19 cellular contexts compared by ENCODE assay signal in the genomic region with DNA sequence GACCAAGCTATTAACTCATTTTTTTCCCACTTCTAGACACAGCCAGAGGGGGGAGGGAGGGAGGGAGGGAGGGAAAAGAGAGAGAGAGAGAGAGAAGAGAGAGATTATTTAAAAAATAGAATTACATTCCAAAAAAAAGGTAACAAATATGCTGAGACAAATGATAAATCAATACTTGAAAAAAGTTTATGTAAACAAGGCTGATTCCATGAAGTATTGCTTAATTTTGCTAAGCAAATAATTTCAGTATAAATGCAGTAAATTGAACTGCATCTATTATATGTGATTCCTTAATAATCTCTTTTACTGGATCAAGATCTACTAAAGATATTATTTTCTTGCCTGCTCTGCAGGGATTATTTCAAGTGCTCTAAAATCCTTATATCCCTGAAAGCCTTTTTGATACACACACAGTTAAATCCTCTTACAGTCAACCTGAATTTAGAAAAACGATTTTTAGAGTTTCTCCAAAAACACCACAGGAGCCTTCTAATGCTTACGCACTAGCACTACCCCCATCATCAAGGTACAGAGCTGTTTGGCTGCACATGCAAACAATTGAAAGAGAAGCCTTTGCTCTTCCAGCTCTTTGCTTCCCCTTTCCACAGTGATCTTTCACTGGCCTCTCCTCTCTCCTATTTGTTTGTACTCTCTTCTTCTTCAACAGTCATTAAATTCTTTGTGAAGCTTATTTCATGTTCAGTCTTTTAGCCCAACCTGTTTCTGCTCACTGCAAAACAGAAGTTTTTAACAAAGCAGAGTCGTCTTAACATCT.
"Had no signal": no experiment of that assay in that cellular context is flagged by ENCODE, and none has a peak within 500 bp of the region (broad histone marks: within the 10 kb centered on the region; RNA-seq: fewer than 3 reads in every experiment).

No MANE protein-coding gene starts in this region.

- DNase-seq: activated CD4-positive, alpha-beta memory T cell treated with anti-CD3 and anti-CD28 coated beads, Interleukin-2, amount 10 ng/mL, durations not matched to agents 7 days and 5 days; activated CD4-positive, alpha-beta T cell treated with anti-CD3 and anti-CD28 coated beads, Interleukin-2, amount 10 ng/mL, durations not matched to agents 24 days and 14 days; activated effector memory CD4-positive, alpha-beta T cell treated with anti-CD3 and anti-CD28 coated beads, Interleukin-2, amount 50 U/mL, for 16 hours; activated naive CD4-positive, alpha-beta T cell treated with anti-CD3 and anti-CD28 coated beads, Interleukin-2, amount 10 ng/mL, durations not matched to agents 7 days and 5 days; activated T-cell treated with anti-CD3 and anti-CD28 coated beads for 4 hours; cerebellar nuclear complex; heart right ventricle; kidney; naive B cell; stimulated activated CD4-positive, alpha-beta T cell treated with anti-CD3 and anti-CD28 coated beads, Interleukin-1b, Interleukin-23, amount 100 ng/mL, for 48 hours; stimulated activated naive CD8-positive, alpha-beta T cell treated with anti-CD3 and anti-CD28 coated beads, Interleukin-15, amount 100 ng/mL, for 72 hours; T-helper 17 cell; tibial artery had no signal

- H3K4me3 ChIP-seq: coronary artery, heart right ventricle, lung, right atrium auricular region, tibial artery had no signal

- H3K27me3 Mint-ChIP-seq: activated CD4-positive, alpha-beta memory T cell treated with anti-CD3 and anti-CD28 coated beads, Interleukin-2, amount 10 ng/mL, durations not matched to agents 7 days and 5 days; activated CD4-positive, alpha-beta T cell treated with anti-CD3 and anti-CD28 coated beads, Interleukin-2, amount 10 ng/mL, durations not matched to agents 24 days and 14 days; activated naive CD4-positive, alpha-beta T cell treated with anti-CD3 and anti-CD28 coated beads, Interleukin-2, amount 10 ng/mL, durations not matched to agents 7 days and 5 days; naive B cell; progenitor cell of endocrine pancreas; stimulated activated naive CD8-positive, alpha-beta T cell treated with anti-CD3 and anti-CD28 coated beads, Interleukin-15, amount 100 ng/mL, for 72 hours; T-helper 17 cell had no signal

- H3K36me3 Mint-ChIP-seq: activated naive CD4-positive, alpha-beta T cell treated with anti-CD3 and anti-CD28 coated beads, Interleukin-2, amount 10 ng/mL, durations not matched to agents 7 days and 5 days; naive B cell; stimulated activated effector memory CD8-positive, alpha-beta T cell treated with anti-CD3 and anti-CD28 coated beads, Interleukin-12 subunit alpha, Interleukin-12 subunit beta, amount 100 ng/mL, for 72 hours had no signal

- H3K4me3 Mint-ChIP-seq: activated CD4-positive, alpha-beta memory T cell treated with anti-CD3 and anti-CD28 coated beads, Interleukin-2, amount 10 ng/mL, durations not matched to agents 7 days and 5 days; activated CD4-positive, alpha-beta T cell treated with anti-CD3 and anti-CD28 coated beads, Interleukin-2, amount 10 ng/mL, durations not matched to agents 24 days and 14 days; activated naive CD4-positive, alpha-beta T cell treated with anti-CD3 and anti-CD28 coated beads, Interleukin-2, amount 10 ng/mL, durations not matched to agents 7 days and 5 days; naive B cell; stimulated activated effector memory CD8-positive, alpha-beta T cell treated with anti-CD3 and anti-CD28 coated beads, Interleukin-12 subunit alpha, Interleukin-12 subunit beta, amount 100 ng/mL, for 72 hours; stimulated activated naive CD8-positive, alpha-beta T cell treated with anti-CD3 and anti-CD28 coated beads, Interleukin-15, amount 100 ng/mL, for 72 hours; T-helper 17 cell had no signal

- H3K27ac Mint-ChIP-seq: activated CD4-positive, alpha-beta memory T cell treated with anti-CD3 and anti-CD28 coated beads, Interleukin-2, amount 10 ng/mL, durations not matched to agents 7 days and 5 days; activated CD4-positive, alpha-beta T cell treated with anti-CD3 and anti-CD28 coated beads, Interleukin-2, amount 10 ng/mL, durations not matched to agents 24 days and 14 days; activated naive CD4-positive, alpha-beta T cell treated with anti-CD3 and anti-CD28 coated beads, Interleukin-2, amount 10 ng/mL, durations not matched to agents 7 days and 5 days; naive B cell; progenitor cell of endocrine pancreas; stimulated activated effector memory CD8-positive, alpha-beta T cell treated with anti-CD3 and anti-CD28 coated beads, Interleukin-12 subunit alpha, Interleukin-12 subunit beta, amount 100 ng/mL, for 72 hours; stimulated activated naive CD8-positive, alpha-beta T cell treated with anti-CD3 and anti-CD28 coated beads, Interleukin-15, amount 100 ng/mL, for 72 hours; T-helper 17 cell had no signal

- ATAC-seq: heart right ventricle; stimulated activated effector memory CD8-positive, alpha-beta T cell treated with anti-CD3 and anti-CD28 coated beads, Interleukin-12 subunit alpha, Interleukin-12 subunit beta, amount 100 ng/mL, for 72 hours; stimulated activated naive CD8-positive, alpha-beta T cell treated with anti-CD3 and anti-CD28 coated beads, Interleukin-15, amount 100 ng/mL, for 72 hours; T-helper 17 cell had no signal

- H3K36me3 ChIP-seq: heart right ventricle, right atrium auricular region, tibial artery had no signal

- H3K4me1 ChIP-seq: heart right ventricle, right atrium auricular region, tibial artery had no signal

- FAIRE-seq: kidney had no signal

- H3K27ac ChIP-seq: coronary artery, epithelial cell of prostate, heart right ventricle, right atrium auricular region, tibial artery had no signal

- H3K9me3 ChIP-seq: heart right ventricle, right atrium auricular region, tibial artery had no signal

- H3K4me1 Mint-ChIP-seq: activated CD4-positive, alpha-beta memory T cell treated with anti-CD3 and anti-CD28 coated beads, Interleukin-2, amount 10 ng/mL, durations not matched to agents 7 days and 5 days; activated CD4-positive, alpha-beta T cell treated with anti-CD3 and anti-CD28 coated beads, Interleukin-2, amount 10 ng/mL, durations not matched to agents 24 days and 14 days; activated naive CD4-positive, alpha-beta T cell treated with anti-CD3 and anti-CD28 coated beads, Interleukin-2, amount 10 ng/mL, durations not matched to agents 7 days and 5 days; naive B cell; stimulated activated effector memory CD8-positive, alpha-beta T cell treated with anti-CD3 and anti-CD28 coated beads, Interleukin-12 subunit alpha, Interleukin-12 subunit beta, amount 100 ng/mL, for 72 hours; stimulated activated naive CD8-positive, alpha-beta T cell treated with anti-CD3 and anti-CD28 coated beads, Interleukin-15, amount 100 ng/mL, for 72 hours; T-helper 17 cell had no signal

- H3K27me3 ChIP-seq: right atrium auricular region, tibial artery had no signal

- H3K9me3 Mint-ChIP-seq: activated CD4-positive, alpha-beta memory T cell treated with anti-CD3 and anti-CD28 coated beads, Interleukin-2, amount 10 ng/mL, durations not matched to agents 7 days and 5 days; activated CD4-positive, alpha-beta T cell treated with anti-CD3 and anti-CD28 coated beads, Interleukin-2, amount 10 ng/mL, durations not matched to agents 24 days and 14 days; activated naive CD4-positive, alpha-beta T cell treated with anti-CD3 and anti-CD28 coated beads, Interleukin-2, amount 10 ng/mL, durations not matched to agents 7 days and 5 days; naive B cell; stimulated activated naive CD8-positive, alpha-beta T cell treated with anti-CD3 and anti-CD28 coated beads, Interleukin-15, amount 100 ng/mL, for 72 hours had no signal
